8 cellular contexts compared by ENCODE assay signal in the genomic region with DNA sequence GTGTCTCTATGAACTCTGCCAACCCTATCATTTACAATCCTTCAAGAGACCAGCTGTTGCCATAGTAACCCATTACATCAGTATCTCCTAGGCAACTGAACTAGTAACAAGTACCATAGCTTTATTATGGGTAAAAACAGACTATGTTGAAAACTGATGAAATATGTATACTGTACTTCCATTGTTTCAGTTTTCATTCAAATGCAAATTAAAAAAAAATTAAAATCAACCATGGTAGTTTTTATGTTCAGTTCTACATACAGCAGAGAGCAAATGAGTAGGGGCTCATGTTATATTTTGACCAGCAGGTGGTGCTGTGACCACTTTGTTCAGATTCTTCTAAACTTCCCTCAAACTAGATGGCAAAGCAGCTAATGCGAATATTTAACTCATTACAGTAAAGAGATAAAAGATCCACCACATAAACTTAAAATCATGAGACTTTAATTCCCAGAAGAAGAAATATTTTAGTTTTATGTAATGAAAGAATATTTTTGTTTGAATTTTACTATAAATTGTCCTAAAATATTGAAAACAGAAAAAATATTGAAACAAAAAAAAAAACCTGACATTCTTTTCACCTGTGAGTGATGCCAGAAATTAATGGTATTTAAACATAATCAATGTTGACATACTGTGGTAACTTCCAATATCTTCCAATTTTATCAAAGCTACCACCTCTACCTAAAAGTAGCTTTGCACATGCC.
DNase-seq lines count a peak whose midpoint lies in the region; ATAC-seq, FAIRE-seq and TF ChIP-seq lines count a peak whose summit lies in the region.

No MANE protein-coding gene starts in this region.

- H3K9me2 ChIP-seq in SU-DHL-6 (replicated peaks; ENCODE audit: insufficient read depth, low read length): no peaks in the 10 kb centered on the region

- H4K20me1 ChIP-seq in SU-DHL-6 (ENCODE audit: low read depth, low read length) (no peaks in the 10 kb centered on the region), astrocyte (ENCODE audit: insufficient read depth, low read length) (no peaks in the 10 kb centered on the region)

- H3K27ac ChIP-seq in SU-DHL-6 (ENCODE audit: low read depth, low read length): no peak overlapping the region
- H3K27ac ChIP-seq in astrocyte (ENCODE audit: low read depth, low read length): no peak overlapping the region

- H3K9me3 ChIP-seq in SU-DHL-6 (ENCODE audit: insufficient read depth, low read length) (no peaks in the 10 kb centered on the region), astrocyte (ENCODE audit: insufficient read depth, low read depth, low read length) (no peaks in the 10 kb centered on the region)

- no peaks in the 10 kb centered on the region for H3K36me3 Mint-ChIP-seq in astrocyte (ENCODE audit: low read depth, unreplicated experiment)

- TF ChIP-seq CTCF in SU-DHL-6 (IDR thresholded peaks at IDR 0.05; ENCODE audit: insufficient read depth, low read length, poor library complexity, severe bottlenecking) (peak; percentile 75), astrocyte (IDR thresholded peaks at IDR 0.05; ENCODE audit: insufficient read depth, low read depth, low read length) (peak; percentile 86)

- FAIRE-seq in astrocyte (lab: Jason Lieb, UNC): peak; percentile 82

- peaks cover 14% of the 10 kb centered on the region for H3K4me1 ChIP-seq in astrocyte (ENCODE audit: insufficient read depth, low read length)

- no peak overlapping the region for H2AFZ ChIP-seq in SU-DHL-6 (ENCODE audit: low read depth, low read length, severe bottlenecking)
- no peak overlapping the region for H2AFZ ChIP-seq in astrocyte (ENCODE audit: low read depth, low read length)

- H3K27me3 Mint-ChIP-seq in astrocyte (ENCODE audit: low read depth, unreplicated experiment): no peaks in the 10 kb centered on the region

- no peaks in the 10 kb centered on the region for H3K36me3 ChIP-seq in SU-DHL-6 (ENCODE audit: low read length)
- H3K36me3 ChIP-seq in astrocyte (ENCODE audit: insufficient read depth, low read length): no peaks in the 10 kb centered on the region

- H3K4me3 Mint-ChIP-seq in astrocyte (ENCODE audit: unreplicated experiment): no peak overlapping the region

- H3K4me3 ChIP-seq in SU-DHL-6 (ENCODE audit: insufficient read depth, low read length, poor library complexity, severe bottlenecking): no peak overlapping the region
- H3K4me3 ChIP-seq in astrocyte (ENCODE audit: insufficient read depth, low read depth, low read length): no peak overlapping the region

- peak; percentile 31 for ATAC-seq in HG02623 (IDR thresholded peaks at IDR 0.05; ENCODE audit: unreplicated experiment)

- no peaks in the 10 kb centered on the region for H3K27me3 ChIP-seq in SU-DHL-6 (ENCODE audit: low read length)
- no peaks in the 10 kb centered on the region for H3K27me3 ChIP-seq in astrocyte (ENCODE audit: insufficient read depth, low read length)

- H3K4me1 Mint-ChIP-seq in astrocyte (ENCODE audit: low read depth, unreplicated experiment): peaks cover 16% of the 10 kb centered on the region

- H3F3A ChIP-seq in SU-DHL-6 (ENCODE audit: insufficient read depth): peaks cover 9% of the 10 kb centered on the region; the same call in 1 of the 2 replicates

- H3K9ac ChIP-seq in SU-DHL-6 (ENCODE audit: low read length) (no peak overlapping the region), astrocyte (ENCODE audit: low read length) (no peak overlapping the region)

- H3K27ac Mint-ChIP-seq in astrocyte (ENCODE audit: unreplicated experiment): no peak overlapping the region

- DNase-seq in GDM1 (lab: John Stamatoyannopoulos, UW) (peak; percentile 55), NCI-H1417 (lab: John Stamatoyannopoulos, UW) (peak; percentile 66 to 95 (median 82)), astrocyte (ENCODE audit: low read depth) (peak; percentile 51), hippocampal formation (lab: John Stamatoyannopoulos, UW) (peak; percentile 36 to 88), smooth muscle cell of the brain vasculature (ENCODE audit: low read depth, low spot score) (peak; percentile 69), 8988T (no peak)

- H3K79me2 ChIP-seq in SU-DHL-6 (ENCODE audit: insufficient read depth, low read length) (no peaks in the 10 kb centered on the region), astrocyte (ENCODE audit: insufficient read depth, low read length) (no peaks in the 10 kb centered on the region)

- no peak overlapping the region for H3K4me2 ChIP-seq in SU-DHL-6 (ENCODE audit: low read depth, low read length, poor library complexity, severe bottlenecking)
- no peak overlapping the region for H3K4me2 ChIP-seq in astrocyte (ENCODE audit: low read length)

- H3K9me3 Mint-ChIP-seq in astrocyte (ENCODE audit: unreplicated experiment): no peaks in the 10 kb centered on the region
